In genomic region chr1:3618576-3618903, GRCh38 we compare ENCODE assay signal across 11 cellular contexts.
"Had no signal": no experiment of that assay in that cellular context is flagged by ENCODE, and none has a peak within 500 bp of the region (broad histone marks: within the 10 kb centered on the region; RNA-seq: fewer than 3 reads in every experiment).

No MANE protein-coding gene starts in this region.

- H3K27ac ChIP-seq: hepatocyte, right atrium auricular region had no signal

- H3K36me3 ChIP-seq: right atrium auricular region had no signal

- H3K4me3 Mint-ChIP-seq: activated naive CD4-positive, alpha-beta T cell treated with anti-CD3 and anti-CD28 coated beads, Interleukin-2, amount 10 ng/mL, durations not matched to agents 7 days and 5 days; memory B cell had no signal

- FAIRE-seq: astrocyte had no signal

- H3K27ac Mint-ChIP-seq: activated naive CD4-positive, alpha-beta T cell treated with anti-CD3 and anti-CD28 coated beads, Interleukin-2, amount 10 ng/mL, durations not matched to agents 7 days and 5 days; activated T-helper 2 cell treated with anti-CD3 and anti-CD28 coated beads, Interferon-gamma antibody, Interleukin-2, Interleukin-4, amounts not matched to agents 10 μg/mL and 5 μg/mL and 100 μg/mL, durations not matched to agents 14 hours and 24 hours and 36 hours; memory B cell; nephron; progenitor cell of endocrine pancreas; T-cell had no signal

- H3K36me3 Mint-ChIP-seq: activated naive CD4-positive, alpha-beta T cell treated with anti-CD3 and anti-CD28 coated beads, Interleukin-2, amount 10 ng/mL, durations not matched to agents 7 days and 5 days; memory B cell; T-cell had no signal

- H3K4me2 ChIP-seq: hepatocyte had no signal

- H3K27me3 ChIP-seq: dorsolateral prefrontal cortex, hepatocyte, right atrium auricular region had no signal

- H2AFZ ChIP-seq: hepatocyte had no signal

- H3K9me3 ChIP-seq: right atrium auricular region, spleen had no signal

- H3K4me3 ChIP-seq: dorsolateral prefrontal cortex, hepatocyte, right atrium auricular region, spleen had no signal

- H3K9me3 Mint-ChIP-seq: activated naive CD4-positive, alpha-beta T cell treated with anti-CD3 and anti-CD28 coated beads, Interleukin-2, amount 10 ng/mL, durations not matched to agents 7 days and 5 days; activated T-helper 2 cell treated with anti-CD3 and anti-CD28 coated beads, Interferon-gamma antibody, Interleukin-2, Interleukin-4, amounts not matched to agents 10 μg/mL and 5 μg/mL and 100 μg/mL, durations not matched to agents 14 hours and 24 hours and 36 hours; memory B cell; nephron; T-cell had no signal
